17 cellular contexts compared by ENCODE assay signal in the genomic region with DNA sequence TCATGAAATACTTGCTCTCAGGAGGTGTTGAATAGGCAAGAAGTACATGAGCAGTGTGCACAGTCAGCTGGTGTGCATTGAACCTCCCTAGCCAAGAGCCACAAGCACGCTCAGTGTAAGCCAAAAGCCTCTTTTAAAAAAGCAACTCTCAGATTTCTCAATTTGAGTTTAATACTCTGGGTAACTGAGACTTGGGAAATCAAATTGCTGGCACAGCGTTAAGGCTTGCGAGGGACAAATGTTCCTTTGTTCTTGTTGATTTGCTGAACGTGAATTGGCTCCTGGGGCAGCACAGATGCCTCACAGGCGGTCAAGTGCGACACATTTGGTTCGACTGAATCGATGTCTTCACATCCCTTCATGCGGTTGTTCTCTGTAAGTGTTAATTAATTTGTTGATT. TPM values are rescaled to one million over a fixed set of nuclear protein-coding genes. Genes with fewer than 3 reads are reported as not detected.
DNase-seq lines count a peak whose midpoint lies in the region; ATAC-seq lines count a peak whose summit lies in the region.
"Had no signal": no experiment of that assay in that cellular context is flagged by ENCODE, and none has a peak within 500 bp of the region (broad histone marks: within the 10 kb centered on the region; RNA-seq: fewer than 3 reads in every experiment).

A gene (plus strand): TSS at position 202 of the 400 bp plus-strand sequence. CDS start 159 bp downstream, at position 361.

- CTCF ChIA-PET in activated CD8-positive, alpha-beta memory T cell treated with anti-CD3 and anti-CD28 coated beads, Interleukin-2, amount 10 ng/mL, durations not matched to agents 7 days and 5 days (lab: Charles Lee): no interaction called here
- CTCF ChIA-PET in activated CD4-positive, alpha-beta memory T cell treated with anti-CD3 and anti-CD28 coated beads, Interleukin-2, amount 10 ng/mL, durations not matched to agents 7 days and 5 days (lab: Charles Lee): interaction anchor here (0.6 to 2.1 kb wide), 3 partner anchors 17 to 124 kb away, joined by 3 to 7 read pairs (median 3); no protein-coding TSS in a partner anchor

- no peaks in the 10 kb centered on the region for H3K9me3 Mint-ChIP-seq in activated CD8-positive, alpha-beta memory T cell treated with anti-CD3 and anti-CD28 coated beads, Interleukin-2, amount 10 ng/mL, durations not matched to agents 7 days and 5 days (ENCODE audit: low read depth)
- H3K9me3 Mint-ChIP-seq in activated CD4-positive, alpha-beta memory T cell treated with anti-CD3 and anti-CD28 coated beads, Interleukin-2, amount 10 ng/mL, durations not matched to agents 7 days and 5 days: no peaks in the 10 kb centered on the region
- H3K9me3 Mint-ChIP-seq: activated naive CD4-positive, alpha-beta T cell treated with anti-CD3 and anti-CD28 coated beads for 36 hours; WTC11 had no signal

- intact Hi-C loops in Right ventricle myocardium superior (cut with DNase I) (no loop called here), cardiac septum (cut with DNase I) (no loop called here)

- no peak within 1 kb of the TSS for H3K27ac Mint-ChIP-seq in activated CD8-positive, alpha-beta memory T cell treated with anti-CD3 and anti-CD28 coated beads, Interleukin-2, amount 10 ng/mL, durations not matched to agents 7 days and 5 days
- no peak within 1 kb of the TSS for H3K27ac Mint-ChIP-seq in activated CD4-positive, alpha-beta memory T cell treated with anti-CD3 and anti-CD28 coated beads, Interleukin-2, amount 10 ng/mL, durations not matched to agents 7 days and 5 days
- H3K27ac Mint-ChIP-seq: activated naive CD4-positive, alpha-beta T cell treated with anti-CD3 and anti-CD28 coated beads for 36 hours; WTC11 had no signal

- H3K27me3 Mint-ChIP-seq in activated CD8-positive, alpha-beta memory T cell treated with anti-CD3 and anti-CD28 coated beads, Interleukin-2, amount 10 ng/mL, durations not matched to agents 7 days and 5 days: peaks cover 36% of the 10 kb centered on the region
- H3K27me3 Mint-ChIP-seq in activated CD4-positive, alpha-beta memory T cell treated with anti-CD3 and anti-CD28 coated beads, Interleukin-2, amount 10 ng/mL, durations not matched to agents 7 days and 5 days: peaks cover 34% of the 10 kb centered on the region

- H3K4me1 Mint-ChIP-seq in activated CD8-positive, alpha-beta memory T cell treated with anti-CD3 and anti-CD28 coated beads, Interleukin-2, amount 10 ng/mL, durations not matched to agents 7 days and 5 days: no peaks in the 10 kb centered on the region
- no peaks in the 10 kb centered on the region for H3K4me1 Mint-ChIP-seq in activated CD4-positive, alpha-beta memory T cell treated with anti-CD3 and anti-CD28 coated beads, Interleukin-2, amount 10 ng/mL, durations not matched to agents 7 days and 5 days

- no peak within 1 kb of the TSS for H3K4me3 Mint-ChIP-seq in activated CD8-positive, alpha-beta memory T cell treated with anti-CD3 and anti-CD28 coated beads, Interleukin-2, amount 10 ng/mL, durations not matched to agents 7 days and 5 days
- no peak within 1 kb of the TSS for H3K4me3 Mint-ChIP-seq in activated CD4-positive, alpha-beta memory T cell treated with anti-CD3 and anti-CD28 coated beads, Interleukin-2, amount 10 ng/mL, durations not matched to agents 7 days and 5 days
- H3K4me3 Mint-ChIP-seq: activated naive CD4-positive, alpha-beta T cell treated with anti-CD3 and anti-CD28 coated beads for 36 hours; WTC11 had no signal

- DNase-seq in Right ventricle myocardium superior (peak; percentile 52), cardiac septum (ENCODE audit: low spot score) (no peak), foreskin melanocyte (peak; percentile 73), myocyte (ENCODE audit: low read depth) (peak; percentile 11), AG08396 (ENCODE audit: low spot score) (no peak), NCI-H2171 treated with DMSO at 0.1 percent for 48 hours (lab: John Stamatoyannopoulos, UW) (no peak)
- no peak for DNase-seq in activated CD8-positive, alpha-beta memory T cell treated with anti-CD3 and anti-CD28 coated beads, Interleukin-2, amount 10 ng/mL, durations not matched to agents 7 days and 5 days
- no peak for DNase-seq in activated CD4-positive, alpha-beta memory T cell treated with anti-CD3 and anti-CD28 coated beads, Interleukin-2, amount 10 ng/mL, durations not matched to agents 7 days and 5 days
- DNase-seq: activated naive CD4-positive, alpha-beta T cell treated with anti-CD3 and anti-CD28 coated beads for 36 hours; GF-D8; NCI-H1694 treated with DMSO at 0.1 percent for 48 hours; NCI-H510A treated with DMSO at 0.1 percent for 48 hours had no signal

- POLR2A ChIA-PET in activated CD4-positive, alpha-beta memory T cell treated with anti-CD3 and anti-CD28 coated beads, Interleukin-2, amount 10 ng/mL, durations not matched to agents 7 days and 5 days (lab: Charles Lee): no interaction called here

- H3K36me3 Mint-ChIP-seq in activated CD8-positive, alpha-beta memory T cell treated with anti-CD3 and anti-CD28 coated beads, Interleukin-2, amount 10 ng/mL, durations not matched to agents 7 days and 5 days: no peaks in the 10 kb centered on the region
- H3K36me3 Mint-ChIP-seq in activated CD4-positive, alpha-beta memory T cell treated with anti-CD3 and anti-CD28 coated beads, Interleukin-2, amount 10 ng/mL, durations not matched to agents 7 days and 5 days (ENCODE audit: low read depth): no peaks in the 10 kb centered on the region
- H3K36me3 Mint-ChIP-seq: WTC11 had no signal

- peak; percentile 84 for ATAC-seq in Right ventricle myocardium superior (ENCODE audit: poor library complexity)
- ATAC-seq in activated CD8-positive, alpha-beta memory T cell treated with anti-CD3 and anti-CD28 coated beads, Interleukin-2, amount 10 ng/mL, durations not matched to agents 7 days and 5 days: no peak
- ATAC-seq: WTC11 had no signal

RNA-seq across cellular contexts. Expression of the gene that starts here (rescaled TPM):
- total RNA-seq in Right ventricle myocardium superior (not detected), cardiac septum (not detected), myocyte (not detected in 2 replicates)
- polyA plus RNA-seq in myocyte (2012): not detected
- not detected for total RNA-seq in activated CD8-positive, alpha-beta memory T cell treated with anti-CD3 and anti-CD28 coated beads, Interleukin-2, amount 10 ng/mL, durations not matched to agents 7 days and 5 days
- not detected for total RNA-seq in activated CD4-positive, alpha-beta memory T cell treated with anti-CD3 and anti-CD28 coated beads, Interleukin-2, amount 10 ng/mL, durations not matched to agents 7 days and 5 days
- total RNA-seq: activated naive CD4-positive, alpha-beta T cell treated with anti-CD3 and anti-CD28 coated beads for 36 hours; cardiac muscle cell; LHCN-M2; pulmonary artery endothelial cell; thoracic aorta had no signal
- polyA plus RNA-seq: cardiac muscle cell had no signal

Comparison
In these comparisons a context has a peak if more than half of its experiments do, and no peak if none do; other contexts are left out.
1. Peak in DNase-seq and ATAC-seq in Right ventricle myocardium superior; RNA of the gene not detected or under 1 TPM.
2. Peak in DNase-seq in myocyte; RNA of the gene not detected or under 1 TPM.